Comparison of ENCODE assay signal across 29 cellular contexts in genomic region chr21:28906841-28907240, GRCh38.
"Had no signal": no experiment of that assay in that cellular context is flagged by ENCODE, and none has a peak within 500 bp of the region (broad histone marks: within the 10 kb centered on the region; RNA-seq: fewer than 3 reads in every experiment).

No MANE protein-coding gene starts in this region.

- H3K4me3 ChIP-seq: ascending aorta, cardiac muscle cell had no signal

- H3K36me3 ChIP-seq: ascending aorta, cardiac muscle cell, WERI-Rb-1 had no signal

- ATAC-seq: activated CD4-positive, alpha-beta T cell treated with anti-CD3 and anti-CD28 coated beads for 36 hours; activated CD4-positive, CD25-positive, alpha-beta regulatory T cell treated with anti-CD3 and anti-CD28 coated beads, Interleukin-2, amount 50 U/mL, for 24 hours; activated CD8-positive, alpha-beta memory T cell treated with anti-CD3 and anti-CD28 coated beads, Interleukin-2, amount 10 ng/mL, durations not matched to agents 7 days and 5 days; activated CD8-positive, alpha-beta T cell treated with anti-CD3 and anti-CD28 coated beads, Interleukin-2, amount 10 ng/mL, durations not matched to agents 7 days and 5 days; activated naive CD8-positive, alpha-beta T cell treated with anti-CD3 and anti-CD28 coated beads, Interleukin-2, amount 50 U/mL, for 24 hours; WTC11 had no signal

- DNase-seq: activated CD4-positive, alpha-beta memory T cell treated with anti-CD3 and anti-CD28 coated beads, Interleukin-2, amount 10 ng/mL, durations not matched to agents 7 days and 5 days; activated CD4-positive, alpha-beta T cell treated with anti-CD3 and anti-CD28 coated beads for 1 hour; activated CD4-positive, alpha-beta T cell treated with anti-CD3 and anti-CD28 coated beads for 36 hours; activated CD4-positive, alpha-beta T cell treated with anti-CD3 and anti-CD28 coated beads for 48 hours; activated CD4-positive, alpha-beta T cell treated with anti-CD3 and anti-CD28 coated beads, Interleukin-2, amount 10 ng/mL, durations not matched to agents 7 days and 5 days; activated CD4-positive, alpha-beta T cell treated with anti-CD3 and anti-CD28 coated beads, Interleukin-2, amount 50 U/mL, for 48 hours; activated CD4-positive, CD25-positive, alpha-beta regulatory T cell; activated CD8-positive, alpha-beta memory T cell treated with anti-CD3 and anti-CD28 coated beads for 24 hours; activated CD8-positive, alpha-beta memory T cell treated with anti-CD3 and anti-CD28 coated beads, Interleukin-2, amount 10 ng/mL, durations not matched to agents 7 days and 5 days; activated CD8-positive, alpha-beta memory T cell treated with anti-CD3 and anti-CD28 coated beads, Interleukin-2, amount 50 U/mL, for 48 hours; activated CD8-positive, alpha-beta T cell treated with anti-CD3 and anti-CD28 coated beads, Interleukin-2, amount 10 ng/mL, durations not matched to agents 7 days and 5 days; activated effector memory CD4-positive, alpha-beta T cell treated with Interleukin-2 at 50 U/mL for 16 hours; activated gamma-delta T cell; activated naive CD4-positive, alpha-beta T cell treated with anti-CD3 and anti-CD28 coated beads, Interleukin-2, amount 10 ng/mL, durations not matched to agents 7 days and 5 days; activated naive CD4-positive, alpha-beta T cell treated with Interleukin-2 at 50 U/mL for 16 hours; activated naive CD8-positive, alpha-beta T cell treated with anti-CD3 and anti-CD28 coated beads, Interleukin-2, amount 10 ng/mL, durations not matched to agents 7 days and 5 days; activated naive CD8-positive, alpha-beta T cell treated with anti-CD3 and anti-CD28 coated beads, Interleukin-2, amount 50 U/mL, for 24 hours; activated T-cell treated with anti-CD3 and anti-CD28 coated beads, Interleukin-2, amount 50 U/mL, for 24 hours; activated T-cell treated with anti-CD3 and anti-CD28 coated beads, Interleukin-2, amount 50 U/mL, for 48 hours; amygdala; anterior cingulate cortex; caudate nucleus; T-helper 1 cell; T-helper 9 cell; WERI-Rb-1 had no signal

- H3K27me3 ChIP-seq: ascending aorta, cardiac muscle cell had no signal

- H3K9me3 ChIP-seq: ascending aorta had no signal

- H3K27ac ChIP-seq: ascending aorta, cardiac muscle cell, WERI-Rb-1 had no signal
